In the genomic region with DNA sequence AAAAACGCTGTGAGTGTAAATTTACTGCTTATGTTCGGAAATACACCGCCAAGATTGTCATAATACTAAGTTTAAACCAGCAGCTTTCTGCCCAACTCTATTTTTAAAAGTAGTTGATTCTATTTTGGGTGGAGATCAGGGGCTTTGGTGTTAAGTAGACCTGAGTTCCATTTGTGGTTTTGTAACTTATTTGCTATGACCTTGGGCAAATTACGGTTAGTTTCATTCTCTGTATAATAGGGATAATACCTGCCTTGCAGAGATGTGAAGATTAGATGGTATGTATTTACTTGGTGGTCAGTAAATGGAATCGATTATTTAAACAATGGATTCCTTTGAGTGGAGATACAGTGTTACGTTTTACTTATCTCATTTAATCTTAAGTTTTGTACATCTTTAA, we compare ENCODE assay signal across 8 cellular contexts. TPM values are rescaled to one million over a fixed set of nuclear protein-coding genes. Genes with fewer than 3 reads are reported as not detected.
A peak's percentile ranks its signal among the peaks of the same experiment; 100 is the strongest.
DNase-seq lines count a peak whose midpoint lies in the region; ATAC-seq and TF ChIP-seq lines count a peak whose summit lies in the region.

No MANE protein-coding gene starts in this region.

- intact Hi-C loops in ovary (cut with DNase I) = no loop called here

- peak overlapping the region; percentile 86 for H3K4me3 Mint-ChIP-seq in endodermal cell

- H3K4me1 ChIP-seq in DOHH2 (ENCODE audit: control insufficient read depth, low read length) (peaks cover 61% of the 10 kb centered on the region), endodermal cell (ENCODE audit: control insufficient read depth, insufficient read depth, low read length) (no peaks in the 10 kb centered on the region), ovary (ENCODE audit: insufficient read depth) (peaks cover 4% of the 10 kb centered on the region)

- peaks cover 49% of the 10 kb centered on the region for H4K20me1 ChIP-seq in DOHH2 (ENCODE audit: control insufficient read depth, insufficient read depth, low read depth, low read length)

- H3K79me2 ChIP-seq in DOHH2 (ENCODE audit: control insufficient read depth, low read length) = peaks cover 69% of the 10 kb centered on the region

- peak; percentile 26 for DNase-seq in NCI-H748 treated with DMSO at 0.1 percent for 48 hours (lab: John Stamatoyannopoulos, UW)
- DNase-seq in endodermal cell = no peak
- DNase-seq in ovary = no peak
- no peak for DNase-seq in LoVo (ENCODE audit: low spot score)
- no peak for DNase-seq in NCI-H1092 (lab: John Stamatoyannopoulos, UW)
- DNase-seq in SW 1271 (lab: John Stamatoyannopoulos, UW) = no peak

- ATAC-seq in HG02642 (IDR thresholded peaks at IDR 0.05; ENCODE audit: poor library complexity, unreplicated experiment) = no peak

- H3K36me3 Mint-ChIP-seq in endodermal cell (ENCODE audit: low read depth) = peaks cover 1% of the 10 kb centered on the region

- H3K9me3 Mint-ChIP-seq in endodermal cell = no peaks in the 10 kb centered on the region

- H3K36me3 ChIP-seq in DOHH2 (ENCODE audit: control insufficient read depth, low read length) = peaks cover 39% of the 10 kb centered on the region
- H3K36me3 ChIP-seq in endodermal cell (ENCODE audit: control insufficient read depth, insufficient read depth, low read length) = no peaks in the 10 kb centered on the region
- no peaks in the 10 kb centered on the region for H3K36me3 ChIP-seq in ovary

- no peaks in the 10 kb centered on the region for H3K27me3 Mint-ChIP-seq in endodermal cell (ENCODE audit: insufficient read depth)

- no peaks in the 10 kb centered on the region for H3K27me3 ChIP-seq in DOHH2 (ENCODE audit: control insufficient read depth, low read length)
- no peaks in the 10 kb centered on the region for H3K27me3 ChIP-seq in endodermal cell (ENCODE audit: control insufficient read depth, insufficient read depth, low read length, poor library complexity, severe bottlenecking)
- no peaks in the 10 kb centered on the region for H3K27me3 ChIP-seq in ovary

- H3K4me1 Mint-ChIP-seq in endodermal cell = peaks cover 30% of the 10 kb centered on the region

- peak overlapping the region; percentile 96 for H3K27ac Mint-ChIP-seq in endodermal cell

- H3K9me3 ChIP-seq in DOHH2 (ENCODE audit: control insufficient read depth, insufficient read depth, low read length) = no peaks in the 10 kb centered on the region
- H3K9me3 ChIP-seq in endodermal cell (ENCODE audit: control insufficient read depth, low read length) = no peaks in the 10 kb centered on the region
- H3K9me3 ChIP-seq in ovary = no peaks in the 10 kb centered on the region

- H3K4me2 ChIP-seq in DOHH2 (ENCODE audit: low read length) = peak overlapping the region; percentile 89

- 1 to 20% methylated on average over 1 to 6 of the region's 6 CpGs for WGBS in endodermal cell (ENCODE audit: insufficient coverage in 1 of 2, insufficient read length in 1 of 2), 2 experiments
- 1 to 2% (median 2%) methylated on average over 6 of the region's 6 CpGs for WGBS in ovary, 3 donors

- TF ChIP-seq EP300 in ovary (IDR thresholded peaks at IDR 0.05) = no peak

- TF ChIP-seq CTCF in DOHH2 (IDR thresholded peaks at IDR 0.05; ENCODE audit: low read depth, low read length, poor library complexity, severe bottlenecking) (no peak), endodermal cell (conservative IDR thresholded peaks at IDR 0.05) (no peak), ovary (IDR thresholded peaks at IDR 0.05) (no peak)

- H3K4me3 ChIP-seq in DOHH2 (ENCODE audit: low read length) = peak overlapping the region; percentile 86
- peak overlapping the region; percentile 98 for H3K4me3 ChIP-seq in endodermal cell (ENCODE audit: low read length)
- peak overlapping the region; percentile 100 for H3K4me3 ChIP-seq in ovary

- H3F3A ChIP-seq in DOHH2 (ENCODE audit: control insufficient read depth, insufficient read depth) = no peaks in the 10 kb centered on the region

- peak overlapping the region; percentile 93 for H3K9ac ChIP-seq in endodermal cell (ENCODE audit: extremely low read depth, low read length, poor library complexity, severe bottlenecking)

- H3K27ac ChIP-seq in DOHH2 (ENCODE audit: low read depth, low read length) (peak overlapping the region; percentile 66), endodermal cell (ENCODE audit: low read depth, low read length) (no peak overlapping the region), ovary (no peak overlapping the region)

- no peaks in the 10 kb centered on the region for H3K9me2 ChIP-seq in DOHH2 (replicated peaks; ENCODE audit: control insufficient read depth, low read length)

- TF ChIP-seq POLR2A in ovary (IDR thresholded peaks at IDR 0.05) = no peak

RNA-seq across cellular contexts. Expression of gene RAD23B, which starts 1.6 kb away (rescaled TPM):
- total RNA-seq in endodermal cell = 100 to 1,000 TPM; 154 to 167 TPM
- 147 TPM for polyA plus RNA-seq in endodermal cell (2013, experiment 1 of 2)
- 135 TPM for polyA plus RNA-seq in endodermal cell (2013, experiment 2 of 2)
- total RNA-seq in ovary = 100 to 1,000 TPM in 1 of 7 donors, 10 to 100 TPM in 6; 48.9 to 101 (median 89.5) TPM
- 10 to 100 TPM; 42.8 to 80.1 TPM for polyA plus RNA-seq in ovary
